In the genomic region with DNA sequence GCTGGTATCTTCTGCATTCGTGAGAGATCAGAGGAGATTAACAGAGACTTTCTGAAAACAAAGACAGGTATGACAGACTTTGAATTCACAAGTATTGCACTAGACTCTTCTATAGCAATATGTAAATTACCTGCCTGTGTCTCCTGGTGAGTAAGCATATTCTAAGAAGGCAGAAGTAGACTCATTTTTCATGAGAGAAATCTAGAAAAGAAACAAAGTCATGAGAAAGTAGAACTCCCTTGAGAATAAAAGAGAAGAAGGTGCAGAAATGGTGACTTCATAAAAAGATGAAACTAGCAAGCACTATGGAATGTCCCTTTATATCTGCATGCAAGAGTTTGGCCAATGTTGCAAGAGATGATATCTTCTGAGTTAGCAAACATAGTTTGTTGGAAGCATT, we compare ENCODE assay signal across 14 cellular contexts.
DNase-seq lines count a peak whose midpoint lies in the region; ATAC-seq and TF ChIP-seq lines count a peak whose summit lies in the region.
"Had no signal": no experiment of that assay in that cellular context is flagged by ENCODE, and none has a peak within 500 bp of the region (broad histone marks: within the 10 kb centered on the region; RNA-seq: fewer than 3 reads in every experiment).

No MANE protein-coding gene starts in this region.

- H3K9me3 ChIP-seq in mammary epithelial cell (replicated peaks; ENCODE audit: insufficient read depth, low read length), result peaks cover 6% of the 10 kb centered on the region
- H3K9me3 ChIP-seq in GM23248 (ENCODE audit: low read depth), result no peaks in the 10 kb centered on the region
- H3K9me3 ChIP-seq in MG63, result no peaks in the 10 kb centered on the region

- peaks cover 6% of the 10 kb centered on the region for H3K4me1 Mint-ChIP-seq in activated CD8-positive, alpha-beta memory T cell treated with anti-CD3 and anti-CD28 coated beads, Interleukin-2, amount 10 ng/mL, durations not matched to agents 7 days and 5 days
- H3K4me1 Mint-ChIP-seq: activated CD4-positive, alpha-beta T cell treated with anti-CD3 and anti-CD28 coated beads, Interleukin-2, amount 10 ng/mL, durations not matched to agents 7 days and 5 days; CD4-positive, CD25-positive, alpha-beta regulatory T cell had no signal

- H3K36me3 Mint-ChIP-seq in activated CD8-positive, alpha-beta memory T cell treated with anti-CD3 and anti-CD28 coated beads, Interleukin-2, amount 10 ng/mL, durations not matched to agents 7 days and 5 days, result no peaks in the 10 kb centered on the region
- H3K36me3 Mint-ChIP-seq: CD4-positive, CD25-positive, alpha-beta regulatory T cell had no signal

- dilution Hi-C loops in mammary epithelial cell (cut with HindIII; ENCODE audit: low sequenced_read_pairs), result no loop called here

- DNase-seq in mammary epithelial cell, result no peak
- DNase-seq in GM23248, result no peak
- no peak for DNase-seq in activated CD8-positive, alpha-beta memory T cell treated with anti-CD3 and anti-CD28 coated beads, Interleukin-2, amount 10 ng/mL, durations not matched to agents 7 days and 5 days
- DNase-seq in MG63, result no peak
- DNase-seq: activated CD4-positive, alpha-beta T cell treated with anti-CD3 and anti-CD28 coated beads, Interleukin-2, amount 10 ng/mL, durations not matched to agents 7 days and 5 days; CD4-positive, CD25-positive, alpha-beta regulatory T cell; NCI-H1092; NK-92 treated with Interleukin-12 subunit alpha and Interleukin-12 subunit beta, amount 100 ng/mL, for 24 hours; posterior cingulate gyrus; stimulated activated CD4-positive, alpha-beta T cell treated with anti-CD3 and anti-CD28 coated beads, Interleukin-4, amount 100 ng/mL, for 4 hours had no signal

- in situ Hi-C loops in mammary epithelial cell (cut with MboI; ENCODE audit: low sequenced_read_pairs in 2 of 2), result loop anchor here in 1 of 2 donors (25.0 kb wide), 1 partner anchor 142 kb away; no protein-coding TSS in a partner anchor
- in situ Hi-C loops in GM23248 (cut with MboI), result no loop called here

- no peaks in the 10 kb centered on the region for H3K9me2 ChIP-seq in GM23248 (ENCODE audit: insufficient read depth)

- no peaks in the 10 kb centered on the region for H3K27me3 ChIP-seq in mammary epithelial cell (ENCODE audit: insufficient read depth, low read length)
- H3K27me3 ChIP-seq in GM23248 (replicated peaks; ENCODE audit: insufficient read depth), result peaks cover 13% of the 10 kb centered on the region
- H3K27me3 ChIP-seq in MG63, result no peaks in the 10 kb centered on the region; the same call in 1 of the 2 replicates

- no peaks in the 10 kb centered on the region for H3K79me2 ChIP-seq in mammary epithelial cell (ENCODE audit: insufficient read depth, low read length)
- no peaks in the 10 kb centered on the region for H3K79me2 ChIP-seq in GM23248 (ENCODE audit: insufficient read depth)

- H3K4me1 ChIP-seq in mammary epithelial cell (ENCODE audit: insufficient read depth, low read length), result no peaks in the 10 kb centered on the region
- H3K4me1 ChIP-seq in GM23248 (ENCODE audit: insufficient read depth), result no peaks in the 10 kb centered on the region

- no peak overlapping the region for H3K27ac Mint-ChIP-seq in activated CD8-positive, alpha-beta memory T cell treated with anti-CD3 and anti-CD28 coated beads, Interleukin-2, amount 10 ng/mL, durations not matched to agents 7 days and 5 days
- H3K27ac Mint-ChIP-seq: activated CD4-positive, alpha-beta T cell treated with anti-CD3 and anti-CD28 coated beads, Interleukin-2, amount 10 ng/mL, durations not matched to agents 7 days and 5 days; CD4-positive, CD25-positive, alpha-beta regulatory T cell had no signal

- no peak overlapping the region for H3K4me3 Mint-ChIP-seq in activated CD8-positive, alpha-beta memory T cell treated with anti-CD3 and anti-CD28 coated beads, Interleukin-2, amount 10 ng/mL, durations not matched to agents 7 days and 5 days
- H3K4me3 Mint-ChIP-seq: activated CD4-positive, alpha-beta T cell treated with anti-CD3 and anti-CD28 coated beads, Interleukin-2, amount 10 ng/mL, durations not matched to agents 7 days and 5 days; CD4-positive, CD25-positive, alpha-beta regulatory T cell had no signal

- peaks cover 2% of the 10 kb centered on the region for H3K27me3 Mint-ChIP-seq in activated CD8-positive, alpha-beta memory T cell treated with anti-CD3 and anti-CD28 coated beads, Interleukin-2, amount 10 ng/mL, durations not matched to agents 7 days and 5 days
- H3K27me3 Mint-ChIP-seq: CD4-positive, CD25-positive, alpha-beta regulatory T cell had no signal

- 10% methylated on average over 1 of the region's 1 CpG for WGBS in mammary epithelial cell (ENCODE audit: low coverage, missing lambda C conversion rate)
- WGBS in GM23248 (ENCODE audit: low coverage in 1 of 2, low lambda C conversion rate in 2 of 2, missing lambda C conversion rate in 2 of 2), 2 experiments, result 12 to 19% methylated on average over 1 of the region's 1 CpG

- no peak overlapping the region for H3K9ac ChIP-seq in mammary epithelial cell (ENCODE audit: insufficient read depth, low read length)
- no peak overlapping the region for H3K9ac ChIP-seq in GM23248

- ATAC-seq in GM18520 (IDR thresholded peaks at IDR 0.05; ENCODE audit: unreplicated experiment), result peak; percentile 92
- peak; percentile 75 for ATAC-seq in GM19468 (IDR thresholded peaks at IDR 0.05; ENCODE audit: extremely low read depth, unreplicated experiment)
- peak; percentile 95 for ATAC-seq in HG02885 (IDR thresholded peaks at IDR 0.05; ENCODE audit: poor library complexity, unreplicated experiment)
- ATAC-seq in HG03521 (IDR thresholded peaks at IDR 0.05; ENCODE audit: unreplicated experiment), result peak; percentile 79
- ATAC-seq in activated CD8-positive, alpha-beta memory T cell treated with anti-CD3 and anti-CD28 coated beads, Interleukin-2, amount 10 ng/mL, durations not matched to agents 7 days and 5 days, result no peak

- no TSS peak for BruUV-seq in mammary epithelial cell (replicated peaks; lab: Mats Ljungman, UMichigan)

- H3K27ac ChIP-seq in mammary epithelial cell (ENCODE audit: insufficient read depth, low read depth, low read length), result no peak overlapping the region
- H3K27ac ChIP-seq in GM23248, result no peak overlapping the region

- intact Hi-C loops in mammary epithelial cell (cut with micrococcal nuclease), result no loop called here

- H3K36me3 ChIP-seq in mammary epithelial cell (ENCODE audit: insufficient read depth, low read length) (no peaks in the 10 kb centered on the region), GM23248 (ENCODE audit: low read depth) (no peaks in the 10 kb centered on the region), MG63 (no peaks in the 10 kb centered on the region)

- no peak overlapping the region for H3K4me2 ChIP-seq in mammary epithelial cell (ENCODE audit: insufficient read depth, low read depth, low read length)
- H3K4me2 ChIP-seq in GM23248 (ENCODE audit: unreplicated experiment), result no peak overlapping the region

- no peaks in the 10 kb centered on the region for H3K9me3 Mint-ChIP-seq in activated CD8-positive, alpha-beta memory T cell treated with anti-CD3 and anti-CD28 coated beads, Interleukin-2, amount 10 ng/mL, durations not matched to agents 7 days and 5 days (ENCODE audit: low read depth)
- H3K9me3 Mint-ChIP-seq: activated CD4-positive, alpha-beta T cell treated with anti-CD3 and anti-CD28 coated beads, Interleukin-2, amount 10 ng/mL, durations not matched to agents 7 days and 5 days had no signal

- H3F3A ChIP-seq in GM23248 (ENCODE audit: insufficient read depth), result no peaks in the 10 kb centered on the region

- CTCF ChIA-PET in mammary epithelial cell (lab: Charles Lee; ENCODE audit: low non-redundant PET), result no interaction called here
- CTCF ChIA-PET in activated CD8-positive, alpha-beta memory T cell treated with anti-CD3 and anti-CD28 coated beads, Interleukin-2, amount 10 ng/mL, durations not matched to agents 7 days and 5 days (lab: Charles Lee), result no interaction called here

- H4K20me1 ChIP-seq in mammary epithelial cell (ENCODE audit: insufficient read depth, low read length), result no peaks in the 10 kb centered on the region
- no peaks in the 10 kb centered on the region for H4K20me1 ChIP-seq in GM23248 (ENCODE audit: insufficient read depth)

- H3K4me3 ChIP-seq in mammary epithelial cell (replicated peaks in 1 of 3; ENCODE audit: insufficient read depth in 1 of 3, low read depth in 2 of 3, low read length in 3 of 3) (no peak overlapping the region), GM23248 (no peak overlapping the region), MG63 (no peak overlapping the region)

- H2AFZ ChIP-seq in mammary epithelial cell (ENCODE audit: low read depth, low read length) (no peak overlapping the region), GM23248 (no peak overlapping the region)

- no peak for TF ChIP-seq CTCF in mammary epithelial cell (conservative IDR thresholded peaks at IDR 0.05 in 1 of 2, IDR thresholded peaks at IDR 0.05 in 1 of 2; ENCODE audit: extremely low read depth in 1 of 2, insufficient read depth in 1 of 2, low read depth in 1 of 2, low read length in 2 of 2)
